ENCODE assay signal across 25 cellular contexts in the genomic region with DNA sequence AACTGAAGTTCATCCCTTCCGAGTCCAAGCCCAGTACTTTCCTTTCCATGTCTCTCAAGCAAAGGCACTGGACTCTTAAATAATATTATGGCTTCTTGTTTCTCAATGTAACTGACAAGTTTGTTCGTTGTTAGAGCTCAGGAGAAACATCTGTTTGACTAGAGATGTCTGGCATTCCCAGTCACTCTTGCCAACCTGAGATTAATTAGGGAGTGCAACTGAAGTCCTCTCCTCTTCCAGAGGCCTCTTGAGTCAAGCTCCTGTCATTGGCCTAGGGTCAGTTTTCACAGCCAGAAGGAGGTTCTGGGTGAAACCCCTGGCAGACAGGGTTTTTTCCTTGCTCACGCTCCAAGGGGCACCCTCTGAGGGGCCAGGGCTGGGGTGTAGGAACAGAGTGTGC.
"Had no signal": no experiment of that assay in that cellular context is flagged by ENCODE, and none has a peak within 500 bp of the region (broad histone marks: within the 10 kb centered on the region; RNA-seq: fewer than 3 reads in every experiment).

No MANE protein-coding gene starts in this region.

- H3K9me3 ChIP-seq: esophagus squamous epithelium, gastroesophageal sphincter, heart left ventricle, ovary, psoas muscle, sigmoid colon, stomach, tibial artery, upper lobe of left lung had no signal

- H3K4me2 ChIP-seq: hepatocyte had no signal

- DNase-seq: dermis blood vessel endothelial cell; effector memory CD4-positive, alpha-beta T cell; esophagus squamous epithelium; foreskin keratinocyte; heart left ventricle; kidney; natural killer cell; occipital lobe; ovary; posterior cingulate gyrus; psoas muscle; right cardiac atrium; sigmoid colon; stimulated activated CD4-positive, alpha-beta T cell treated with anti-CD3 and anti-CD28 coated beads, Interleukin-2, amount 100 ng/mL, for 24 hours; stimulated activated CD4-positive, alpha-beta T cell treated with anti-CD3 and anti-CD28 coated beads, Interleukin-4, amount 100 ng/mL, for 24 hours; stimulated activated naive CD4-positive, alpha-beta T cell treated with Interleukin-2 at 50 U/mL for 16 hours; stomach; tibial artery; upper lobe of left lung had no signal

- H3K36me3 ChIP-seq: esophagus squamous epithelium, gastroesophageal sphincter, heart left ventricle, ovary, sigmoid colon, stomach, tibial artery, upper lobe of left lung had no signal

- H2AFZ ChIP-seq: hepatocyte had no signal

- H3K4me1 ChIP-seq: esophagus squamous epithelium, foreskin keratinocyte, psoas muscle, tibial artery, upper lobe of left lung had no signal

- ATAC-seq: foreskin keratinocyte; gastroesophageal sphincter; heart left ventricle; left lobe of liver; natural killer cell; psoas muscle; right cardiac atrium; stimulated activated effector memory CD8-positive, alpha-beta T cell treated with anti-CD3 and anti-CD28 coated beads, Interleukin-12 subunit alpha, Interleukin-12 subunit beta, amount 100 ng/mL, for 72 hours had no signal

- H3K27me3 ChIP-seq: esophagus squamous epithelium, foreskin keratinocyte, gastroesophageal sphincter, heart left ventricle, hepatocyte, ovary, sigmoid colon, stomach, upper lobe of left lung had no signal

- H3K4me3 ChIP-seq: coronary artery, esophagus squamous epithelium, gastroesophageal sphincter, heart left ventricle, hepatocyte, lung, ovary, psoas muscle, sigmoid colon, stomach, tibial artery, upper lobe of left lung had no signal

- H3K79me2 ChIP-seq: hepatocyte had no signal

- H3K27ac ChIP-seq: coronary artery, esophagus squamous epithelium, foreskin keratinocyte, gastroesophageal sphincter, heart left ventricle, hepatocyte, ovary, psoas muscle, sigmoid colon, stomach, tibial artery, upper lobe of left lung had no signal
